Comparison of ENCODE assay signal across 22 cellular contexts in genomic region chr4:32544846-32545245, GRCh38.
DNase-seq lines count a peak whose midpoint lies in the region; ATAC-seq and TF ChIP-seq lines count a peak whose summit lies in the region.
"Had no signal": no experiment of that assay in that cellular context is flagged by ENCODE, and none has a peak within 500 bp of the region (broad histone marks: within the 10 kb centered on the region; RNA-seq: fewer than 3 reads in every experiment).

No MANE protein-coding gene starts in this region.

- no TSS peak for BruUV-seq in OCI-LY7 (replicated peaks; lab: Mats Ljungman, UMichigan)

- H3K9me2 ChIP-seq in GM23338 (ENCODE audit: insufficient read depth) (no peaks in the 10 kb centered on the region), OCI-LY7 (ENCODE audit: insufficient read depth, low read length) (no peaks in the 10 kb centered on the region)

- peaks cover 7% of the 10 kb centered on the region for H3K36me3 Mint-ChIP-seq in GM23338 (ENCODE audit: low read depth)
- H3K36me3 Mint-ChIP-seq: CD14-positive monocyte; CD4-positive, alpha-beta memory T cell; CD4-positive, CD25-positive, alpha-beta regulatory T cell; CD8-positive, alpha-beta memory T cell had no signal

- H3K27ac ChIP-seq in GM23338 (ENCODE audit: low read depth) (no peak overlapping the region), OCI-LY7 (ENCODE audit: low read depth, low read length, poor library complexity, severe bottlenecking) (no peak overlapping the region)
- H3K27ac ChIP-seq: BLaER1 had no signal

- ATAC-seq in GM23338 (no peak), left lobe of liver (peak; percentile 45), GM21528 (IDR thresholded peaks at IDR 0.05; ENCODE audit: low FRiP score, unreplicated experiment) (no peak)
- ATAC-seq: GM12878 had no signal

- POLR2A ChIA-PET in OCI-LY7 (lab: Charles Lee): interaction anchor here (0.8 to 1.0 kb wide), 2 partner anchors 25 to 38 kb away, joined by 3 read pairs; no protein-coding TSS in a partner anchor

- CTCF ChIA-PET in OCI-LY7 (lab: Charles Lee; ENCODE audit: unreplicated experiment): no interaction called here

- H3F3A ChIP-seq in GM23338 (replicated peaks; ENCODE audit: low read depth): no peaks in the 10 kb centered on the region

- H4K20me1 ChIP-seq in GM23338 (replicated peaks; ENCODE audit: insufficient read depth) (no peaks in the 10 kb centered on the region), OCI-LY7 (ENCODE audit: insufficient read depth, low read length) (no peaks in the 10 kb centered on the region)
- H4K20me1 ChIP-seq: BLaER1 had no signal

- H3K4me1 ChIP-seq in GM23338 (ENCODE audit: insufficient read depth) (no peaks in the 10 kb centered on the region), OCI-LY7 (ENCODE audit: insufficient read depth, low read length, poor library complexity, severe bottlenecking) (peaks cover 3% of the 10 kb centered on the region)
- H3K4me1 ChIP-seq: BE2C, BLaER1 had no signal

- DNase-seq in GM23338 (ENCODE audit: low spot score) (no peak), OCI-LY7 (ENCODE audit: low spot score) (no peak), left lobe of liver (ENCODE audit: low spot score) (no peak)
- no peak for DNase-seq in activated CD4-positive, CD25-positive, alpha-beta regulatory T cell treated with anti-CD3 and anti-CD28 coated beads, Interleukin-2, amount 50 U/mL, for 72 hours
- DNase-seq: 8988T; ACHN; BE2C; C1 segment of cervical spinal cord; CD4-positive, CD25-positive, alpha-beta regulatory T cell; CD8-positive, alpha-beta memory T cell; COR-L47; DMS 273 treated with DMSO at 0.1 percent for 48 hours; DMS153; DMS79; DND-41; EL; GDM1 had no signal

- H3K4me1 Mint-ChIP-seq in GM23338: no peaks in the 10 kb centered on the region
- H3K4me1 Mint-ChIP-seq: CD14-positive monocyte; CD4-positive, alpha-beta memory T cell; CD4-positive, CD25-positive, alpha-beta regulatory T cell; CD8-positive, alpha-beta memory T cell had no signal

- H3K79me2 ChIP-seq in GM23338 (replicated peaks; ENCODE audit: insufficient read depth) (no peaks in the 10 kb centered on the region), OCI-LY7 (ENCODE audit: insufficient read depth, low read depth, low read length) (no peaks in the 10 kb centered on the region)

- H3K27me3 Mint-ChIP-seq in GM23338 (ENCODE audit: insufficient read depth, low read depth, poor library complexity): no peaks in the 10 kb centered on the region
- H3K27me3 Mint-ChIP-seq: CD4-positive, alpha-beta memory T cell; CD4-positive, CD25-positive, alpha-beta regulatory T cell; CD8-positive, alpha-beta memory T cell had no signal

- H3K4me3 ChIP-seq in GM23338 (no peak overlapping the region), OCI-LY7 (ENCODE audit: low read depth, low read length, poor library complexity, severe bottlenecking) (no peak overlapping the region)
- H3K4me3 ChIP-seq: BLaER1, GM12878 had no signal

- 0 out of 2 replicates have a peak overlapping the region, but pooled peaks have one; percentile 4 for H3K27ac Mint-ChIP-seq in GM23338
- H3K27ac Mint-ChIP-seq: CD14-positive monocyte; CD4-positive, alpha-beta memory T cell; CD4-positive, CD25-positive, alpha-beta regulatory T cell; CD8-positive, alpha-beta memory T cell had no signal

- intact Hi-C loops in OCI-LY7 (cut with micrococcal nuclease; ENCODE audit: unreplicated experiment): no loop called here

- H3K9me3 Mint-ChIP-seq in GM23338: peaks cover 10% of the 10 kb centered on the region

- H3K4me3 Mint-ChIP-seq in GM23338: no peak overlapping the region
- H3K4me3 Mint-ChIP-seq: CD14-positive monocyte; CD4-positive, alpha-beta memory T cell; CD4-positive, CD25-positive, alpha-beta regulatory T cell; CD8-positive, alpha-beta memory T cell had no signal

- TF ChIP-seq CTCF in GM23338 (conservative IDR thresholded peaks at IDR 0.05; ENCODE audit: low read depth in 2 of 2) (no peak), OCI-LY7 (conservative IDR thresholded peaks at IDR 0.05; ENCODE audit: low read length) (no peak)

- H3K4me2 ChIP-seq in GM23338 (no peak overlapping the region), OCI-LY7 (ENCODE audit: low read length) (no peak overlapping the region)
- H3K4me2 ChIP-seq: BLaER1 had no signal

- H3K36me3 ChIP-seq in GM23338 (ENCODE audit: insufficient read depth): no peaks in the 10 kb centered on the region
- H3K36me3 ChIP-seq in OCI-LY7 (ENCODE audit: insufficient read depth, low read length): no peaks in the 10 kb centered on the region; the same call in 1 of the 2 replicates
- H3K36me3 ChIP-seq: BE2C, BLaER1 had no signal

- H2AFZ ChIP-seq in GM23338 (no peak overlapping the region), OCI-LY7 (ENCODE audit: low read length) (peak overlapping the region; percentile 62; the same call in 1 of the 2 replicates)

- H3K27me3 ChIP-seq in GM23338 (ENCODE audit: insufficient read depth): no peaks in the 10 kb centered on the region
- H3K27me3 ChIP-seq: BE2C, BLaER1 had no signal

- H3K9me3 ChIP-seq in OCI-LY7 (ENCODE audit: low read length): no peaks in the 10 kb centered on the region
- H3K9me3 ChIP-seq: BE2C, BLaER1 had no signal

TF ChIP-seq in GM23338, 12 proteins besides CTCF, POLR2A, EP300 and RAD21 (continues in another document):
- no peak for TF ChIP-seq ZNF462 (CRISPR knock-in tag; IDR thresholded peaks at IDR 0.05)
- no peak for TF ChIP-seq POLR2AphosphoS5 (IDR thresholded peaks at IDR 0.05; ENCODE audit: low read depth)
- TF ChIP-seq JUNB (IDR thresholded peaks at IDR 0.05; ENCODE audit: unreplicated experiment): no peak
- no peak for TF ChIP-seq ETS1 (IDR thresholded peaks at IDR 0.05)
- no peak for TF ChIP-seq STAT1 (IDR thresholded peaks at IDR 0.05; ENCODE audit: unreplicated experiment)
- TF ChIP-seq EZH2phosphoT487 (IDR thresholded peaks at IDR 0.05; ENCODE audit: unreplicated experiment): no peak
- no peak for TF ChIP-seq EZH2 (IDR thresholded peaks at IDR 0.05; ENCODE audit: low read depth, unreplicated experiment)
